1 cellular context compared by ENCODE assay signal in genomic region chr15:77795446-77795845, GRCh38.
TF ChIP-seq lines count a peak whose summit lies in the region.

No MANE protein-coding gene starts in this region.

TF ChIP-seq in HCT116, 20 proteins besides CTCF, POLR2A, EP300 and RAD21:
- TF ChIP-seq REST (IDR thresholded peaks at IDR 0.05; ENCODE audit: low read depth) (peak; percentile 35), ZBTB33 (IDR thresholded peaks at IDR 0.05; ENCODE audit: extremely low read depth, insufficient replicate concordance, low read length) (no peak), FOSL1 (IDR thresholded peaks at IDR 0.05; ENCODE audit: low read depth) (no peak), EZH2phosphoT487 (IDR thresholded peaks at IDR 0.05; ENCODE audit: borderline replicate concordance) (no peak)
